ENCODE assay signal across 6 cellular contexts in the genomic region with DNA sequence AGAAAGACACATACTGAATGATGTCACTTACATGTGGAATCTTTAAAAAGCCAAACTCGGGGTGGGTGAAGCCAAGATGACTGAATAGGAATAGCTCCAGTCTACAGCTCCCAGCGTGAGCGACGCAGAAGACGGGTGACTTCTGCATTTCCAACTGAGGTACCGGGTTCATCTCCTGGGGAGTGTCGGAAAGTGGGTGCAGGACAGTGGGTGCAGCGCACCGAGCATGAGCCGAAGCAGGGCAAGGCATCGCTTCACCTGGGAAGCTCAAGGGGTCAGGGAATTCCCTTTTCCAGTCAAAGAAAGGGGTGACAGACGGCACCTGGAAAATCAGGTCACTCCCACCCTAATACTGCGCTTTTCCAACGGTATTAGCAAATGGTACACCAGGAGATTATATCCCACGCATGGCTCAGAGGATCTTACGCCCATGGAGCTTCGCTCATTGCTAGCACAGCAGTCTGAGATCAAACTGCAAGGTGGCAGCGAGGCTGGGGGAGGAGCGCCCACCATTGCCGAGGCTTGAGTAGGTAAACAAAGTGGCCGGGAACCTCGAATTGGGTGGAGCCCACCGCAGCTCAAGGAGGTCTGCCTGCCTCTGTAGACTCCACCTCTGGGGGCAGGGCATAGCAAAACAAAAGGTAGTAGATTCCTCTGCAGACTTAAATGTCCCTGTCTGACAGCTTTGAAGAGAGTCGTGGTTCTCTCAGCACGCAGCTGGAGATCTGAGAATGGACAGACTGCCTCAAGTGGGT.
A peak's percentile ranks its signal among the peaks of the same experiment; 100 is the strongest.
DNase-seq lines count a peak whose midpoint lies in the region; TF ChIP-seq lines count a peak whose summit lies in the region.
"Not testable (repeated sequence)": the region's sequence is repeated elsewhere in the genome, so short reads cannot be mapped to it uniquely, and the experiment has no call there.

No MANE protein-coding gene starts in this region.

- H3K36me3 ChIP-seq in endodermal cell (ENCODE audit: control insufficient read depth, insufficient read depth, low read length); spleen: not testable (repeated sequence)

- TF ChIP-seq CTCF in endodermal cell (conservative IDR thresholded peaks at IDR 0.05); spleen (IDR thresholded peaks at IDR 0.05 in 8 of 11, conservative IDR thresholded peaks at IDR 0.05 in 3 of 11): not testable (repeated sequence)

- not testable (repeated sequence) for H3K27ac Mint-ChIP-seq in endodermal cell

- peaks cover 15% of the 10 kb centered on the region for H3K9me3 Mint-ChIP-seq in endodermal cell

- TF ChIP-seq POLR2A in spleen (IDR thresholded peaks at IDR 0.05): not testable (repeated sequence)

- peak; percentile 7 for DNase-seq in activated CD8-positive, alpha-beta memory T cell treated with anti-CD3 and anti-CD28 coated beads, Interleukin-2, amount 50 U/mL, for 48 hours
- DNase-seq in endodermal cell (peak; percentile 29), islet precursor cell (peak; percentile 20), mesenteric fat pad (ENCODE audit: low spot score) (peak; percentile 74), posterior vena cava (ENCODE audit: low spot score) (peak; percentile 37), spleen (peak; percentile 19)

- H3K4me3 Mint-ChIP-seq in endodermal cell: not testable (repeated sequence)

- not testable (repeated sequence) for H3K27ac ChIP-seq in endodermal cell (ENCODE audit: low read depth, low read length); spleen

- WGBS in endodermal cell (ENCODE audit: insufficient coverage in 1 of 2, insufficient read length in 1 of 2), 2 experiments: 90% methylated on average over 23 to 25 of the region's 25 CpGs
- 85 to 94% (median 93%) methylated on average over 24 to 25 of the region's 25 CpGs for WGBS in spleen, 5 donors

- not testable (repeated sequence) for H3K36me3 Mint-ChIP-seq in endodermal cell (ENCODE audit: low read depth)

- not testable (repeated sequence) for H3K27me3 ChIP-seq in endodermal cell (ENCODE audit: control insufficient read depth, insufficient read depth, low read length, poor library complexity, severe bottlenecking)
- peaks cover 0 to 19% (median 0%) of the 10 kb centered on the region in 7 donors for H3K27me3 ChIP-seq in spleen (replicated peaks in 1 of 7)

- H3K27me3 Mint-ChIP-seq in endodermal cell (ENCODE audit: insufficient read depth): not testable (repeated sequence)

- H3K4me1 ChIP-seq in endodermal cell (ENCODE audit: control insufficient read depth, insufficient read depth, low read length); spleen: not testable (repeated sequence)

- not testable (repeated sequence) for H3K4me1 Mint-ChIP-seq in endodermal cell

- not testable (repeated sequence) for H3K9ac ChIP-seq in endodermal cell (ENCODE audit: extremely low read depth, low read length, poor library complexity, severe bottlenecking)

- not testable (repeated sequence) for H3K4me3 ChIP-seq in endodermal cell (ENCODE audit: low read length); spleen

- not testable (repeated sequence) for H3K9me3 ChIP-seq in endodermal cell (ENCODE audit: control insufficient read depth, low read length); spleen

- intact Hi-C loops in posterior vena cava (cut with DNase I); spleen (cut with DNase I; ENCODE audit: low total_unique reads): not testable (repeated sequence)

Comparison
In these comparisons a context has a peak if more than half of its experiments do, and no peak if none do; other contexts are left out.
1. DNase-seq: peak in every context shown above with its lines; median percentile 74 in mesenteric fat pad; 37 in posterior vena cava; 29 in endodermal cell; 20 in islet precursor cell; 19 in spleen; 7 in activated CD8-positive, alpha-beta memory T cell treated with anti-CD3 and anti-CD28 coated beads, Interleukin-2, amount 50 U/mL, for 48 hours.